Comparison of ENCODE assay signal across 18 cellular contexts in the genomic region with DNA sequence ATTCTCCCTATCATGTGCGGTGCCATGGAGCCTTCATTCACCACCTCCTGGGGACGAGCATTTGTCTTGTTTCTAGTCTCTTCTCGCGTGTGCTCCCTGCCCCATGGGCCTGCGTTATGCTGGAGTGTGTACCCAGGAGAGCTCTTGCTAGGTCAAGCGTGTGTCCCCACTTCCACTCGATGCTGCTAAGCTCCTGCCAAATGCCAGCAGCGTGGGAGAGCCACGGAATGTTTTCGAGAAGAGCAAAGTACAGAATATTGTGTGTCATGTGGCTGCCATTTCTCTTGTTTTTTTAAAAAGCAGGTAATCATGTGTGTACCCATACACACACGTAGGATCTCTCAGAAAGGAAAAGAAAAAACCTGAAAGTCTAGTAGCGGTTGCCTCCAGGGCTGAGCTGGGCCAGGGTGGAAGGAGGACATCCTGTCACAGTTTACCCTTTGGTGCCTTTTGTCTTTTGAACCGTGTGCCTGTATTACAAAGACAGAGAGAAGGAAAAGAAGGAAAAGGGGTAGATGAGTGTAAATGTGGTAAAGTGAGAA. TPM values are rescaled to one million over a fixed set of nuclear protein-coding genes. Genes with fewer than 3 reads are reported as not detected.
DNase-seq lines count a peak whose midpoint lies in the region; ATAC-seq and TF ChIP-seq lines count a peak whose summit lies in the region.
"Had no signal": no experiment of that assay in that cellular context is flagged by ENCODE, and none has a peak within 500 bp of the region (broad histone marks: within the 10 kb centered on the region; RNA-seq: fewer than 3 reads in every experiment).

No MANE protein-coding gene starts in this region.

- no peak for TF ChIP-seq RAD21 in liver (IDR thresholded peaks at IDR 0.05)

- WGBS in H9 (ENCODE audit: extremely low coverage, insufficient read length, low lambda C conversion rate), result no CpG with 5 or more reads among the region's 13 CpGs
- 39 to 42% methylated on average over 13 of the region's 13 CpGs for WGBS in body of pancreas, 2 donors
- WGBS in liver, result 46% methylated on average over 13 of the region's 13 CpGs
- 69% methylated on average over 13 of the region's 13 CpGs for WGBS in suprapubic skin

- peaks cover 2% of the 10 kb centered on the region for H3K23me2 ChIP-seq in H9 (ENCODE audit: insufficient read length, low read depth, low read length, poor library complexity, severe bottlenecking)

- H4K20me1 ChIP-seq in H9 (ENCODE audit: control insufficient read depth, insufficient read depth, insufficient read length), result peaks cover 5% of the 10 kb centered on the region

- TF ChIP-seq CTCF in H9 (conservative IDR thresholded peaks at IDR 0.05), result no peak
- TF ChIP-seq CTCF in body of pancreas (IDR thresholded peaks at IDR 0.05), result no peak
- no peak for TF ChIP-seq CTCF in liver (IDR thresholded peaks at IDR 0.05; ENCODE audit: low read depth, low read length, missing input control)
- TF ChIP-seq CTCF in suprapubic skin (IDR thresholded peaks at IDR 0.05), result no peak

- H3K4me1 ChIP-seq in H9 (ENCODE audit: insufficient read depth, low read length) (peaks cover 5% of the 10 kb centered on the region; the same call in 1 of the 2 replicates), body of pancreas (peaks cover 53% of the 10 kb centered on the region), liver (ENCODE audit: control insufficient read depth in 4 of 4, insufficient read depth in 4 of 4, low read length in 3 of 4) (peaks cover 21 to 48% (median 35%) of the 10 kb centered on the region in 4 donors), suprapubic skin (peaks cover 57% of the 10 kb centered on the region)
- H3K4me1 ChIP-seq: gastrocnemius medialis had no signal

- no peak overlapping the region for H2BK20ac ChIP-seq in H9 (ENCODE audit: low read depth, low read length, poor library complexity, severe bottlenecking)

- H3K36me3 ChIP-seq in body of pancreas (replicated peaks in 1 of 2; ENCODE audit: insufficient read depth in 1 of 2, low read depth in 2 of 2) (no peaks in the 10 kb centered on the region), liver (ENCODE audit: control insufficient read depth in 4 of 4, insufficient read depth in 3 of 4, low read depth in 1 of 4, low read length in 3 of 4) (no peaks in the 10 kb centered on the region), suprapubic skin (no peaks in the 10 kb centered on the region)
- H3K36me3 ChIP-seq: gastrocnemius medialis had no signal

- no peak overlapping the region for H2AFZ ChIP-seq in H9 (ENCODE audit: low read length)

- H2AK5ac ChIP-seq in H9 (ENCODE audit: insufficient read length, low read length), result no peak overlapping the region

- H2BK12ac ChIP-seq in H9 (ENCODE audit: insufficient read length, low read depth, low read length), result no peak overlapping the region

- DNase-seq in H9, result no peak
- DNase-seq in body of pancreas, result peak in 1 of 4 donors; percentile 11
- DNase-seq in suprapubic skin (ENCODE audit: low spot score in 2 of 2), result no peak
- DNase-seq in NCI-H1105 treated with DMSO at 0.1 percent for 48 hours (lab: John Stamatoyannopoulos, UW), result no peak
- no peak for DNase-seq in NCI-H2081 (lab: John Stamatoyannopoulos, UW)
- no peak for DNase-seq in COLO668 (lab: John Stamatoyannopoulos, UW; ENCODE audit: unreplicated experiment)
- DNase-seq: gastrocnemius medialis, GDM1, NCI-H1436 treated with DMSO at 0.1 percent for 48 hours, NCI-H2171, NCI-H774 had no signal

- intact Hi-C loops in body of pancreas (cut with DNase I), result no loop called here

- TF ChIP-seq EP300 in suprapubic skin (IDR thresholded peaks at IDR 0.05), result no peak

- no peak overlapping the region for H2BK15ac ChIP-seq in H9 (ENCODE audit: low read depth, low read length)

- no peak overlapping the region; a peak in 1 of 5 replicates for H3K4me3 Mint-ChIP-seq in H9
- H3K4me3 Mint-ChIP-seq: activated naive CD4-positive, alpha-beta T cell treated with anti-CD3 and anti-CD28 coated beads, Interleukin-2, amount 50 U/mL, for 24 hours had no signal

- no peak overlapping the region for H2BK120ac ChIP-seq in H9 (ENCODE audit: low read depth, low read length, poor library complexity, severe bottlenecking)

- H3T11ph ChIP-seq in H9 (ENCODE audit: low read length), result no peak overlapping the region

- H3K9ac ChIP-seq in H9 (ENCODE audit: extremely low read depth, insufficient read length, low read length), result no peak overlapping the region
- H3K9ac ChIP-seq in liver (ENCODE audit: low read depth in 1 of 2, low read length in 2 of 2), result no peak overlapping the region

- H3K79me2 ChIP-seq in H9 (ENCODE audit: insufficient read depth, low read length), result peaks cover 4% of the 10 kb centered on the region; the same call in 1 of the 2 replicates

- TF ChIP-seq POLR2A in body of pancreas (IDR thresholded peaks at IDR 0.05) (no peak), suprapubic skin (IDR thresholded peaks at IDR 0.05) (no peak)

- H3K56ac ChIP-seq in H9 (ENCODE audit: insufficient read length, low read depth, low read length), result no peak overlapping the region

- H3K4ac ChIP-seq in H9 (ENCODE audit: low read depth, low read length), result no peak overlapping the region

- H3K4me3 ChIP-seq in body of pancreas, result no peak overlapping the region
- H3K4me3 ChIP-seq in liver (ENCODE audit: low read depth in 1 of 3, low read length in 3 of 3), result no peak overlapping the region
- H3K4me3 ChIP-seq in suprapubic skin, result no peak overlapping the region
- H3K4me3 ChIP-seq: gastrocnemius medialis, Peyer's patch had no signal

- no peak overlapping the region for H3K14ac ChIP-seq in H9 (ENCODE audit: insufficient read depth, low read length)

- H4K5ac ChIP-seq in H9 (ENCODE audit: insufficient read length, low read depth, low read length), result no peak overlapping the region

- H3K79me1 ChIP-seq in H9 (ENCODE audit: insufficient read depth, low read depth, low read length, poor library complexity, severe bottlenecking), result no peaks in the 10 kb centered on the region

- H3K23ac ChIP-seq in H9 (ENCODE audit: insufficient read length, low read depth, low read length), result no peak overlapping the region

- H3K9me3 Mint-ChIP-seq in H9, result peaks cover 0 to under 1% of the 10 kb centered on the region in 2 experiments; a peak in 2 of 5 replicates
- H3K9me3 Mint-ChIP-seq: activated naive CD4-positive, alpha-beta T cell treated with anti-CD3 and anti-CD28 coated beads, Interleukin-2, amount 50 U/mL, for 24 hours had no signal

- H3K9me3 ChIP-seq in H9 (ENCODE audit: control insufficient read depth, low read depth, low read length) (no peaks in the 10 kb centered on the region), body of pancreas (no peaks in the 10 kb centered on the region), liver (ENCODE audit: control insufficient read depth in 4 of 4, low read length in 3 of 4) (no peaks in the 10 kb centered on the region), suprapubic skin (no peaks in the 10 kb centered on the region)
- H3K9me3 ChIP-seq: gastrocnemius medialis, Peyer's patch had no signal

- no peak overlapping the region for H3K18ac ChIP-seq in H9 (ENCODE audit: insufficient read length, low read depth, low read length)

- ATAC-seq in body of pancreas, result peak; percentile 7
- ATAC-seq: gastrocnemius medialis had no signal

- no peaks in the 10 kb centered on the region for H3K27me3 Mint-ChIP-seq in H9 (ENCODE audit: low read depth)
- H3K27me3 Mint-ChIP-seq: activated naive CD4-positive, alpha-beta T cell treated with anti-CD3 and anti-CD28 coated beads, Interleukin-2, amount 50 U/mL, for 24 hours had no signal

- H2BK5ac ChIP-seq in H9 (ENCODE audit: insufficient read length, low read length), result no peak overlapping the region

- H3K27me3 ChIP-seq in H9 (ENCODE audit: insufficient read depth, low read length) (no peaks in the 10 kb centered on the region), body of pancreas (no peaks in the 10 kb centered on the region), liver (ENCODE audit: control insufficient read depth in 4 of 4, insufficient read depth in 4 of 4, low read length in 3 of 4) (no peaks in the 10 kb centered on the region), suprapubic skin (no peaks in the 10 kb centered on the region)
- H3K27me3 ChIP-seq: gastrocnemius medialis, Peyer's patch had no signal

- no peak overlapping the region for H4K8ac ChIP-seq in H9 (replicated peaks; ENCODE audit: insufficient read length, low read depth, low read length)

- H3K4me2 ChIP-seq in H9 (ENCODE audit: insufficient read depth, insufficient read length, low read length), result no peak overlapping the region

- no peak overlapping the region for H4K91ac ChIP-seq in H9 (ENCODE audit: insufficient read length, low read depth, low read length)

- peaks cover 42 to 64% of the 10 kb centered on the region in 2 experiments for H3K4me1 Mint-ChIP-seq in H9

- no peak overlapping the region for H3K27ac ChIP-seq in H9 (ENCODE audit: insufficient read length, low read depth, low read length)
- H3K27ac ChIP-seq in body of pancreas, result peak overlapping the region; percentile 68 to 87 (median 81)
- peak overlapping the region; percentile 61 to 87 for H3K27ac ChIP-seq in liver (ENCODE audit: low read depth in 1 of 2, low read length in 2 of 2)
- peak overlapping the region; percentile 75 for H3K27ac ChIP-seq in suprapubic skin
- H3K27ac ChIP-seq: gastrocnemius medialis, Peyer's patch had no signal

- H3K27ac Mint-ChIP-seq in H9, result peak overlapping the region in 2 of 3 experiments; percentile 52 to 87; a peak in 2 of 7 replicates
- H3K27ac Mint-ChIP-seq: activated naive CD4-positive, alpha-beta T cell treated with anti-CD3 and anti-CD28 coated beads, Interleukin-2, amount 50 U/mL, for 24 hours had no signal

- peaks cover 3 to 15% (median 4%) of the 10 kb centered on the region in 3 experiments; a peak in 6 of 7 replicates for H3K36me3 Mint-ChIP-seq in H9 (ENCODE audit: insufficient read depth in 1 of 3, low read depth in 3 of 3)
- H3K36me3 Mint-ChIP-seq: activated naive CD4-positive, alpha-beta T cell treated with anti-CD3 and anti-CD28 coated beads, Interleukin-2, amount 50 U/mL, for 24 hours had no signal

TF ChIP-seq in liver, 16 proteins besides CTCF, POLR2A, EP300 and RAD21 (continues in another document):
- TF ChIP-seq EGR1 (IDR thresholded peaks at IDR 0.05; ENCODE audit: low read depth in 2 of 2) (no peak), NR2F2 (IDR thresholded peaks at IDR 0.05) (no peak)

RNA-seq across cellular contexts. Expression of gene PAK4, which starts 28.6 kb away (rescaled TPM):
- total RNA-seq in H9 (2021) (62.6 and 63.1 TPM in 2 replicates), body of pancreas (10 to 100 TPM; 18.9 to 40.2 TPM), liver (1 to 10 TPM; 5.4 to 9.5 TPM), suprapubic skin (10 to 100 TPM; 20.7 to 25.3 (median 23.6) TPM)
- 10 to 100 TPM in 1 of 2 donors, 1 to 10 TPM in 1; 6.0 to 16.6 TPM for polyA plus RNA-seq in liver

RNA-seq across cellular contexts. Expression of gene NCCRP1, which starts 42.6 kb away (rescaled TPM):
- 1.9 and 2.7 TPM in 2 replicates for total RNA-seq in H9 (2021)
- 1 to 10 TPM in 1 of 2 donors, under 1 TPM in 1; 0.66 to 7.8 TPM for total RNA-seq in body of pancreas
- not detected for total RNA-seq in liver
- not detected for polyA plus RNA-seq in liver
- total RNA-seq in suprapubic skin, result 100 to 1,000 TPM in 3 of 4 donors, 10 to 100 TPM in 1; 32.7 to 420 (median 277) TPM
- total RNA-seq: endothelial cell of umbilical vein, gastrocnemius medialis, H7, mononuclear cell had no signal

RNA-seq across cellular contexts. Expression of gene SYCN, which starts 49.9 kb away (rescaled TPM):
- total RNA-seq in H9 (2021), result not detected in 2 replicates
- total RNA-seq in body of pancreas, result 1,000 to 10,000 TPM; 2,614 to 5,793 TPM
- not detected for total RNA-seq in liver
- polyA plus RNA-seq in liver, result not detected
- not detected for total RNA-seq in suprapubic skin
- total RNA-seq: endothelial cell of umbilical vein, gastrocnemius medialis, H7, mononuclear cell, Peyer's patch had no signal
- polyA plus RNA-seq: endothelial cell of umbilical vein, thymus had no signal

Comparison
In these comparisons a context has a peak if more than half of its experiments do, and no peak if none do; other contexts are left out.
1. RNA of gene SYCN, which starts 49.9 kb away (total RNA-seq): 2,614 to 5,793 TPM in body of pancreas; not detected in H9, not detected in liver and not detected in suprapubic skin; every median in the first group is over 1,000 times any median in the second.